ENCODE assay signal across 35 cellular contexts in genomic region chr4:24892278-24892677, GRCh38.
"Had no signal": no experiment of that assay in that cellular context is flagged by ENCODE, and none has a peak within 500 bp of the region (broad histone marks: within the 10 kb centered on the region; RNA-seq: fewer than 3 reads in every experiment).

No MANE protein-coding gene starts in this region.

- DNase-seq: Karpas-422, Kasumi-1, MG63, MM.1S, MV-4-11, NCI-H1048, NCI-H1092, NCI-H1092 treated with DMSO at 0.1 percent for 48 hours, NCI-H1105, NCI-H1105 treated with DMSO at 0.1 percent for 48 hours, NCI-H1417, NCI-H1417 treated with DMSO at 0.1 percent for 48 hours, NCI-H1436, NCI-H1436 treated with DMSO at 0.1 percent for 48 hours, NCI-H146, NCI-H1694, NCI-H1694 treated with DMSO at 0.1 percent for 48 hours, NCI-H187, NCI-H187 treated with DMSO at 0.1 percent for 48 hours, NCI-H1930, NCI-H2029, NCI-H2029 treated with DMSO at 0.1 percent for 48 hours, NCI-H2081, NCI-H2081 treated with DMSO at 0.1 percent for 48 hours, NCI-H2107, NCI-H2171, NCI-H2171 treated with DMSO at 0.1 percent for 48 hours, NCI-H2227 treated with DMSO at 0.1 percent for 48 hours, NCI-H226, NCI-H345, NCI-H446, NCI-H446 treated with DMSO at 0.1 percent for 48 hours, NCI-H510A, NCI-H510A treated with DMSO at 0.1 percent for 48 hours, NCI-H524 had no signal

- H3K9me3 ChIP-seq: MG63 had no signal

- H3K27me3 ChIP-seq: MG63 had no signal

- H3K4me3 ChIP-seq: MG63 had no signal

- H3K36me3 ChIP-seq: MG63 had no signal
